Comparison of ENCODE assay signal across 21 cellular contexts in genomic region chr5:132291026-132291425, GRCh38. TPM values are rescaled to one million over a fixed set of nuclear protein-coding genes. Genes with fewer than 3 reads are reported as not detected.
A peak's percentile ranks its signal among the peaks of the same experiment; 100 is the strongest.
DNase-seq lines count a peak whose midpoint lies in the region; ATAC-seq, FAIRE-seq and TF ChIP-seq lines count a peak whose summit lies in the region.
"Had no signal": no experiment of that assay in that cellular context is flagged by ENCODE, and none has a peak within 500 bp of the region (broad histone marks: within the 10 kb centered on the region; RNA-seq: fewer than 3 reads in every experiment).

No MANE protein-coding gene starts in this region.

- H3K9me3 Mint-ChIP-seq in neural crest cell, result no peaks in the 10 kb centered on the region
- H3K9me3 Mint-ChIP-seq: CD4-positive, alpha-beta T cell had no signal

- no peak overlapping the region for H3K27ac Mint-ChIP-seq in neural crest cell (ENCODE audit: unreplicated experiment)
- H3K27ac Mint-ChIP-seq: CD4-positive, alpha-beta T cell had no signal

- peaks cover 13% of the 10 kb centered on the region for H3K4me1 ChIP-seq in foreskin keratinocyte

- H3K36me3 Mint-ChIP-seq in neural crest cell (ENCODE audit: low read depth), result no peaks in the 10 kb centered on the region

- no peak for FAIRE-seq in H54 (lab: Jason Lieb, UNC)
- FAIRE-seq: A549, D721Med, G401.6, GM12892, GM18507 had no signal

- H3K27me3 ChIP-seq in foreskin keratinocyte, result no peaks in the 10 kb centered on the region

- no peak for TF ChIP-seq POLR2A in H54 (IDR thresholded peaks at IDR 0.05; ENCODE audit: low read depth, low read length)

- ATAC-seq in foreskin keratinocyte, result no peak
- ATAC-seq: A549 had no signal

- peak overlapping the region; percentile 6 for H3K4me3 Mint-ChIP-seq in neural crest cell

- peaks cover 17% of the 10 kb centered on the region for H3K4me1 Mint-ChIP-seq in neural crest cell

- H3K27me3 Mint-ChIP-seq in neural crest cell (ENCODE audit: low read depth), result peaks cover 18% of the 10 kb centered on the region

- no peak for TF ChIP-seq CTCF in neural crest cell (conservative IDR thresholded peaks at IDR 0.05)
- no peak for TF ChIP-seq CTCF in foreskin keratinocyte (conservative IDR thresholded peaks at IDR 0.05)

- H3K27ac ChIP-seq in foreskin keratinocyte, result no peak overlapping the region
- H3K27ac ChIP-seq: 22Rv1, A549, C4-2B, GM23248, HL-60 had no signal

- peak; percentile 10 for DNase-seq in activated CD8-positive, alpha-beta memory T cell treated with anti-CD3 and anti-CD28 coated beads, Interleukin-2, amount 50 U/mL, for 48 hours
- no peak for DNase-seq in activated CD8-positive, alpha-beta memory T cell treated with anti-CD3 and anti-CD28 coated beads, Interleukin-2, amount 50 U/mL, for 4 hours
- peak; percentile 25 for DNase-seq in RPMI8226
- no peak for DNase-seq in neural crest cell (ENCODE audit: low read depth, low spot score)
- DNase-seq in foreskin keratinocyte, result no peak
- DNase-seq in H54 (ENCODE audit: insufficient read length, low spot score), result no peak
- DNase-seq in cerebellar cortex (ENCODE audit: low spot score), result no peak
- DNase-seq: AML-193; Caco-2; CD4-positive, alpha-beta T cell; GM23248; HCEC 1CT had no signal

RNA-seq across cellular contexts. Expression of gene SLC22A4, which starts 3.2 kb away (rescaled TPM):
- total RNA-seq in neural crest cell, result 0.47 and 0.68 TPM in 2 replicates
- total RNA-seq in foreskin keratinocyte, result 1.4 and 1.7 TPM in 2 replicates
- polyA plus RNA-seq in foreskin keratinocyte, result 0.87 and 1.4 TPM in 2 replicates

RNA-seq across cellular contexts. Expression of gene PDLIM4, which starts 33.5 kb away (rescaled TPM):
- total RNA-seq in neural crest cell (37.4 and 38.0 TPM in 2 replicates), foreskin keratinocyte (95.2 and 115 TPM in 2 replicates)
- polyA plus RNA-seq in foreskin keratinocyte, result 162 and 190 TPM in 2 replicates
- total RNA-seq: Caco-2; CD4-positive, alpha-beta T cell; HT1080 had no signal

Comparison
In these comparisons a context has a peak if more than half of its experiments do, and no peak if none do; other contexts are left out.
1. DNase-seq: peak in activated CD8-positive, alpha-beta memory T cell treated with anti-CD3 and anti-CD28 coated beads, Interleukin-2, amount 50 U/mL, for 48 hours (single experiment) and RPMI8226 (single experiment); none in activated CD8-positive, alpha-beta memory T cell treated with anti-CD3 and anti-CD28 coated beads, Interleukin-2, amount 50 U/mL, for 4 hours (single experiment), neural crest cell (single experiment), foreskin keratinocyte (0 of 2), H54 (single experiment) and cerebellar cortex (single experiment).